16 cellular contexts compared by ENCODE assay signal in genomic region chr2:149765636-149766035, GRCh38.
"Had no signal": no experiment of that assay in that cellular context is flagged by ENCODE, and none has a peak within 500 bp of the region (broad histone marks: within the 10 kb centered on the region; RNA-seq: fewer than 3 reads in every experiment).

No MANE protein-coding gene starts in this region.

- H3K27me3 ChIP-seq: adrenal gland, gastrocnemius medialis, heart right ventricle, right lobe of liver, upper lobe of left lung had no signal

- H3K36me3 ChIP-seq: adrenal gland, gastrocnemius medialis, heart right ventricle, lower lobe of right lung, right lobe of liver, upper lobe of left lung had no signal

- H3K4me1 ChIP-seq: adrenal gland, gastrocnemius medialis, heart right ventricle, lower lobe of right lung, right lobe of liver, upper lobe of left lung had no signal

- DNase-seq: activated CD4-positive, alpha-beta memory T cell treated with anti-CD3 and anti-CD28 coated beads, Interleukin-2, amount 10 ng/mL, durations not matched to agents 7 days and 5 days; activated CD4-positive, alpha-beta T cell treated with anti-CD3 and anti-CD28 coated beads for 4 hours; activated effector memory CD4-positive, alpha-beta T cell treated with Interleukin-2 at 50 U/mL for 16 hours; activated T-cell treated with anti-CD3 and anti-CD28 coated beads, Interleukin-2, amount 50 U/mL, for 4 hours; adrenal gland; dermis blood vessel endothelial cell; effector memory CD8-positive, alpha-beta T cell; gastrocnemius medialis; heart right ventricle; left cardiac atrium; lower lobe of right lung; nephron progenitor cell; right lobe of liver; stimulated activated naive CD8-positive, alpha-beta T cell treated with anti-CD3 and anti-CD28 coated beads, Interleukin-15, amount 100 ng/mL, for 72 hours; upper lobe of left lung had no signal

- H3K9me3 ChIP-seq: adrenal gland, gastrocnemius medialis, heart right ventricle, lower lobe of right lung, right lobe of liver, upper lobe of left lung had no signal

- H3K4me3 ChIP-seq: adrenal gland, gastrocnemius medialis, heart right ventricle, lower lobe of right lung, right lobe of liver, upper lobe of left lung had no signal

- H3K27ac ChIP-seq: adrenal gland, epithelial cell of prostate, gastrocnemius medialis, heart right ventricle, lower lobe of right lung, right lobe of liver, upper lobe of left lung had no signal
